In the genomic region with DNA sequence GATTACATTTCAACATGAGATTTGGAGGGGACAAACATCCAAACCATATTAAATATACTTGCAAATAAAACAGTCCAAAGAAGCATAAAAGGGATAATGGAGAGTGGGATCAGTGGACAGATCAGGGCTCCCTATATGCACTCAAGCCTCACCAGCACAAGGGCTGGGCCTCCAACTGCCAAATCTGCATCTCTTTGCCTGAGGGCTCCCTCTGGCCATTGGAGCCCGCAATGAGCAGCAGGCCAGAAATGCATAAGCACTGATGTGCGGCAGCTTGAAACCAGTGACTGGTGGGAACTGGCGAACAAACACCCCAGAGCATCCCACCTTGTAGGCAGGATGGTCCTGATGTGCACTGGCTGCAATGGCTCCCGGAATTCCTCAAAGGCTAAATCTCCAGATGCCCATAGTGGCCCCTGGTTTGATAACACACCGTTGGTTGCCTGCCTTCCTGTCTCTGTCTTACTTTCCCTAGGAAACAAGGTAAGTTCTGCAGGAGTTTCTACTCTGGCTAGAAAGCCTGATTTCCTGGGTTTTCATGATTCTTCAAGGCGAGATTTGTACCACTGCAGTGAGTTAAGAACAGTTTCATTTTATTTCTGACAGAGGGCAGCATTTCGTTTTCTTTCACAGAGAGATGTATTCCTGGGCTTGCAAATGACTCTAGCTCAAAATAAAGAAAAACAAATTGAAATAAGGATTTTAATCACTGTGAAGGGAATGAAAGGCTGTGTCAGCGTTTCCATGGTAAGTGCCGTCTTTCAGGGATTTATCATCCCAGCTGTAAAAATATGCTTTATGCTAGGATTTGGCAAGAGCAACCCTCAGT, we compare ENCODE assay signal across 7 cellular contexts. TPM values are rescaled to one million over a fixed set of nuclear protein-coding genes. Genes with fewer than 3 reads are reported as not detected.
DNase-seq lines count a peak whose midpoint lies in the region; ATAC-seq and TF ChIP-seq lines count a peak whose summit lies in the region.

No MANE protein-coding gene starts in this region.

- no peaks in the 10 kb centered on the region for H4K20me1 ChIP-seq in mammary epithelial cell (ENCODE audit: insufficient read depth, low read length)

- no peaks in the 10 kb centered on the region for H3K9me3 ChIP-seq in mammary epithelial cell (replicated peaks; ENCODE audit: insufficient read depth, low read length)
- H3K9me3 ChIP-seq in liver (ENCODE audit: control insufficient read depth in 4 of 4, low read length in 3 of 4), result no peaks in the 10 kb centered on the region

- H3K4me2 ChIP-seq in mammary epithelial cell (ENCODE audit: insufficient read depth, low read depth, low read length), result no peak overlapping the region

- no peaks in the 10 kb centered on the region for H3K4me1 ChIP-seq in mammary epithelial cell (ENCODE audit: insufficient read depth, low read length)
- peaks cover 0 to 8% (median 2%) of the 10 kb centered on the region in 4 donors for H3K4me1 ChIP-seq in liver (ENCODE audit: control insufficient read depth in 4 of 4, insufficient read depth in 4 of 4, low read length in 3 of 4)

- dilution Hi-C loops in mammary epithelial cell (cut with HindIII; ENCODE audit: low sequenced_read_pairs), result no loop called here

- no peak for ATAC-seq in GM18867 (IDR thresholded peaks at IDR 0.05; ENCODE audit: unreplicated experiment)

- TF ChIP-seq CTCF in GM12865 (IDR thresholded peaks at IDR 0.05; ENCODE audit: insufficient read depth, low read depth, low read length, missing control alignments) (peak; percentile 1), mammary epithelial cell (conservative IDR thresholded peaks at IDR 0.05 in 1 of 2, IDR thresholded peaks at IDR 0.05 in 1 of 2; ENCODE audit: extremely low read depth in 1 of 2, insufficient read depth in 1 of 2, low read depth in 1 of 2, low read length in 2 of 2) (peak; percentile 11 to 48), liver (IDR thresholded peaks at IDR 0.05; ENCODE audit: low read depth, low read length, missing input control) (peak; percentile 60)

- peak; percentile 35 for DNase-seq in GM12865 (ENCODE audit: low read depth)
- DNase-seq in NOMO-1 treated with DMSO at 0.1 percent for 48 hours (lab: John Stamatoyannopoulos, UW; ENCODE audit: unreplicated experiment), result peak; percentile 46
- no peak for DNase-seq in mammary epithelial cell
- DNase-seq in SHP77 treated with DMSO at 0.1 percent for 48 hours (lab: John Stamatoyannopoulos, UW), result no peak
- DNase-seq in NCI-H2029 treated with DMSO at 0.1 percent for 48 hours (lab: John Stamatoyannopoulos, UW), result no peak

- H3K27me3 ChIP-seq in mammary epithelial cell (ENCODE audit: insufficient read depth, low read length) (no peaks in the 10 kb centered on the region), liver (ENCODE audit: control insufficient read depth in 4 of 4, insufficient read depth in 4 of 4, low read length in 3 of 4) (no peaks in the 10 kb centered on the region)

- BruUV-seq in mammary epithelial cell (replicated peaks; lab: Mats Ljungman, UMichigan), result no TSS peak

- H3K9ac ChIP-seq in mammary epithelial cell (ENCODE audit: insufficient read depth, low read length) (no peak overlapping the region), liver (ENCODE audit: low read depth in 1 of 2, low read length in 2 of 2) (no peak overlapping the region)

- H3K36me3 ChIP-seq in mammary epithelial cell (ENCODE audit: insufficient read depth, low read length) (no peaks in the 10 kb centered on the region), liver (ENCODE audit: control insufficient read depth in 4 of 4, insufficient read depth in 3 of 4, low read depth in 1 of 4, low read length in 3 of 4) (no peaks in the 10 kb centered on the region)

- in situ Hi-C loops in mammary epithelial cell (cut with MboI; ENCODE audit: low sequenced_read_pairs in 2 of 2), result loop anchor here in 1 of 2 donors (25.0 kb wide), 1 partner anchor 225 kb away; no protein-coding TSS in a partner anchor

- CTCF ChIA-PET in mammary epithelial cell (lab: Charles Lee; ENCODE audit: low non-redundant PET), result interaction anchor here (0.7 kb wide), 1 partner anchor 970 kb away, joined by 4 read pairs; no protein-coding TSS in a partner anchor

- H3K79me2 ChIP-seq in mammary epithelial cell (ENCODE audit: insufficient read depth, low read length), result no peaks in the 10 kb centered on the region

- peak; percentile 92 to 93 for TF ChIP-seq RAD21 in liver (IDR thresholded peaks at IDR 0.05)

- intact Hi-C loops in mammary epithelial cell (cut with micrococcal nuclease), result loop anchor here (1.0 to 5.0 kb wide), 7 partner anchors 50 to 1035 kb away; partner anchors contain the start of gene SNRK

- H2AFZ ChIP-seq in mammary epithelial cell (ENCODE audit: low read depth, low read length), result no peak overlapping the region

- H3K4me3 ChIP-seq in GM12865 (ENCODE audit: low read depth, low read length) (no peak overlapping the region), mammary epithelial cell (replicated peaks in 1 of 3; ENCODE audit: insufficient read depth in 1 of 3, low read depth in 2 of 3, low read length in 3 of 3) (no peak overlapping the region), liver (ENCODE audit: low read depth in 1 of 3, low read length in 3 of 3) (no peak overlapping the region)

- 52% methylated on average over 9 of the region's 9 CpGs for WGBS in mammary epithelial cell (ENCODE audit: low coverage, missing lambda C conversion rate)
- WGBS in liver, result 45% methylated on average over 9 of the region's 9 CpGs

- H3K27ac ChIP-seq in mammary epithelial cell (ENCODE audit: insufficient read depth, low read depth, low read length), result no peak overlapping the region
- H3K27ac ChIP-seq in liver (ENCODE audit: low read depth in 1 of 2, low read length in 2 of 2), result no peak overlapping the region

TF ChIP-seq in liver, 16 proteins besides CTCF, POLR2A, EP300 and RAD21:
- TF ChIP-seq HNF4G (IDR thresholded peaks at IDR 0.05) (no peak), SP1 (IDR thresholded peaks at IDR 0.05) (no peak), EGR1 (IDR thresholded peaks at IDR 0.05; ENCODE audit: low read depth in 2 of 2) (no peak), GABPA (IDR thresholded peaks at IDR 0.05 in 1 of 2, conservative IDR thresholded peaks at IDR 0.05 in 1 of 2) (no peak), TAF1 (conservative IDR thresholded peaks at IDR 0.05) (no peak), HNF4A (conservative IDR thresholded peaks at IDR 0.05) (no peak), NR2F2 (IDR thresholded peaks at IDR 0.05) (no peak), JUND (IDR thresholded peaks at IDR 0.05) (no peak), FOXA1 (IDR thresholded peaks at IDR 0.05) (no peak), FOXA2 (IDR thresholded peaks at IDR 0.05) (no peak), RXRA (IDR thresholded peaks at IDR 0.05) (no peak), REST (IDR thresholded peaks at IDR 0.05) (no peak), YY1 (IDR thresholded peaks at IDR 0.05) (no peak)
- TF ChIP-seq, protein P1, sequence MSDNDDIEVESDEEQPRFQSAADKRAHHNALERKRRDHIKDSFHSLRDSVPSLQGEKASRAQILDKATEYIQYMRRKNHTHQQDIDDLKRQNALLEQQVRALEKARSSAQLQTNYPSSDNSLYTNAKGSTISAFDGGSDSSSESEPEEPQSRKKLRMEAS (IDR thresholded peaks at IDR 0.05), result no peak
- TF ChIP-seq, protein P2, sequence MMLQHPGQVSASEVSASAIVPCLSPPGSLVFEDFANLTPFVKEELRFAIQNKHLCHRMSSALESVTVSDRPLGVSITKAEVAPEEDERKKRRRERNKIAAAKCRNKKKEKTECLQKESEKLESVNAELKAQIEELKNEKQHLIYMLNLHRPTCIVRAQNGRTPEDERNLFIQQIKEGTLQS (IDR thresholded peaks at IDR 0.05), result no peak
- TF ChIP-seq, protein P3, sequence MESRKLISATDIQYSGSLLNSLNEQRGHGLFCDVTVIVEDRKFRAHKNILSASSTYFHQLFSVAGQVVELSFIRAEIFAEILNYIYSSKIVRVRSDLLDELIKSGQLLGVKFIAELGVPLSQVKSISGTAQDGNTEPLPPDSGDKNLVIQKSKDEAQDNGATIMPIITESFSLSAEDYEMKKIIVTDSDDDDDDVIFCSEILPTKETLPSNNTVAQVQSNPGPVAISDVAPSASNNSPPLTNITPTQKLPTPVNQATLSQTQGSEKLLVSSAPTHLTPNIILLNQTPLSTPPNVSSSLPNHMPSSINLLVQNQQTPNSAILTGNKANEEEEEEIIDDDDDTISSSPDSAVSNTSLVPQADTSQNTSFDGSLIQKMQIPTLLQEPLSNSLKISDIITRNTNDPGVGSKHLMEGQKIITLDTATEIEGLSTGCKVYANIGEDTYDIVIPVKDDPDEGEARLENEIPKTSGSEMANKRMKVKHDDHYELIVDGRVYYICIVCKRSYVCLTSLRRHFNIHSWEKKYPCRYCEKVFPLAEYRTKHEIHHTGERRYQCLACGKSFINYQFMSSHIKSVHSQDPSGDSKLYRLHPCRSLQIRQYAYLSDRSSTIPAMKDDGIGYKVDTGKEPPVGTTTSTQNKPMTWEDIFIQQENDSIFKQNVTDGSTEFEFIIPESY (IDR thresholded peaks at IDR 0.05), result no peak

RNA-seq across cellular contexts. Expression of gene POMGNT2, which starts 56.0 kb away (rescaled TPM):
- total RNA-seq in mammary epithelial cell, result 10 to 100 TPM; 10.3 to 11.2 TPM
- polyA plus RNA-seq in mammary epithelial cell, result 23.4 TPM
- 22.4 TPM for polyA minus RNA-seq in mammary epithelial cell
- total RNA-seq in liver, result 1 to 10 TPM; 5.8 to 6.6 TPM
- polyA plus RNA-seq in liver, result 1 to 10 TPM; 6.4 to 6.5 TPM

Comparison
In these comparisons a context has a peak if more than half of its experiments do, and no peak if none do; other contexts are left out.
1. DNase-seq: peak in GM12865 (single experiment) and NOMO-1 treated with DMSO at 0.1 percent for 48 hours (single experiment); none in mammary epithelial cell (single experiment), SHP77 treated with DMSO at 0.1 percent for 48 hours (single experiment) and NCI-H2029 treated with DMSO at 0.1 percent for 48 hours (single experiment).
2. CTCF ChIP-seq: peak in every context shown above with its lines; median percentile 60 in liver; 30 in mammary epithelial cell; 1 in GM12865.